ENCODE assay signal across 10 cellular contexts in genomic region chr6:1796706-1797529, GRCh38.
DNase-seq lines count a peak whose midpoint lies in the region; ATAC-seq, FAIRE-seq and TF ChIP-seq lines count a peak whose summit lies in the region.
"Had no signal": no experiment of that assay in that cellular context is flagged by ENCODE, and none has a peak within 500 bp of the region (broad histone marks: within the 10 kb centered on the region; RNA-seq: fewer than 3 reads in every experiment).

No MANE protein-coding gene starts in this region.

- ATAC-seq in GM19467 (IDR thresholded peaks at IDR 0.05; ENCODE audit: unreplicated experiment): peak; percentile 72
- ATAC-seq in HG03045 (IDR thresholded peaks at IDR 0.05; ENCODE audit: unreplicated experiment): peak; percentile 52

- peak; percentile 90 for FAIRE-seq in GM12891 (lab: Jason Lieb, UNC)

- H3K27me3 ChIP-seq in adipocyte (replicated peaks; ENCODE audit: control insufficient read depth, insufficient read depth, low read length): no peaks in the 10 kb centered on the region

- H3K4me3 ChIP-seq in adipocyte (ENCODE audit: low read length): no peak overlapping the region

- H3K9me3 ChIP-seq in adipocyte (ENCODE audit: control insufficient read depth, low read length): no peaks in the 10 kb centered on the region

- TF ChIP-seq POLR2A in GM12891 (IDR thresholded peaks at IDR 0.05; ENCODE audit: low read depth, low read length): no peak

- peaks cover 3% of the 10 kb centered on the region for H3K4me1 ChIP-seq in adipocyte (ENCODE audit: control insufficient read depth, insufficient read depth, low read length)

- H3K36me3 ChIP-seq in adipocyte (ENCODE audit: control insufficient read depth, insufficient read depth, low read length, severe bottlenecking): no peaks in the 10 kb centered on the region

- DNase-seq in GM12891 (ENCODE audit: insufficient read length, low spot score) (no peak), adipocyte (ENCODE audit: low read depth) (peak; percentile 23), NCI-H524 treated with DMSO at 0.1 percent for 48 hours (lab: John Stamatoyannopoulos, UW) (no peak), NOMO-1 (lab: John Stamatoyannopoulos, UW; ENCODE audit: unreplicated experiment in 2 of 2) (no peak), DMS114 treated with DMSO at 0.1 percent for 48 hours (lab: John Stamatoyannopoulos, UW; ENCODE audit: unreplicated experiment) (no peak)
- no peak for DNase-seq in activated CD8-positive, alpha-beta memory T cell treated with anti-CD3 and anti-CD28 coated beads, Interleukin-2, amount 50 U/mL, for 48 hours
- DNase-seq: CD8-positive, alpha-beta memory T cell; NCI-H345 had no signal

- H3K9ac ChIP-seq in adipocyte (ENCODE audit: low read length): no peak overlapping the region

TF ChIP-seq in GM12891, 5 proteins besides CTCF, POLR2A, EP300 and RAD21:
- TF ChIP-seq TAF1 (IDR thresholded peaks at IDR 0.05; ENCODE audit: low read depth, low read length) (no peak), PAX5 (IDR thresholded peaks at IDR 0.05; ENCODE audit: insufficient read depth, low read length, severe bottlenecking) (no peak), POLR2AphosphoS5 (IDR thresholded peaks at IDR 0.05; ENCODE audit: low read depth, low read length) (no peak), SPI1 (IDR thresholded peaks at IDR 0.05; ENCODE audit: low read depth, low read length) (peak; percentile 79), POU2F2 (IDR thresholded peaks at IDR 0.05; ENCODE audit: low read depth, low read length) (no peak)
